In the genomic region with DNA sequence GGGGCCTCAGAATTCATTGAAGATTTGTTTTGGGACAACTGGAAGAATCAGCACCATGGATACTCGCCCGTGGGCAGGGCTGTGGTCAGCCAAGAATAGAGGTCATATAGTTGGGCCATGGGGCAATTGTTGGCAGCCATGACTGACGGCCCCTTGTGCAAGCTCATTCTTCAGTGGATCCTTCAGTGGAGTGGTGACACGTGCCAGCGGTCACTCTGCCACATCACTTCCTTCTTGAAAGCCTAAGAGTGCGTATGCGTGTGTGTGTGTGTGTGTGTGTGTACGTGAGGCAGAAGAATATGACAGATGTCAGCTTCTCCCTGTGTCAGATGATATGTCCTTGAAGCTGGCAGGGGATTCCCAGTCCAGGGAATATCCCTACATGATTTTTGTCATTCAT, we compare ENCODE assay signal across 19 cellular contexts. TPM values are rescaled to one million over a fixed set of nuclear protein-coding genes. Genes with fewer than 3 reads are reported as not detected.
DNase-seq lines count a peak whose midpoint lies in the region; ATAC-seq and TF ChIP-seq lines count a peak whose summit lies in the region.
"Had no signal": no experiment of that assay in that cellular context is flagged by ENCODE, and none has a peak within 500 bp of the region (broad histone marks: within the 10 kb centered on the region; RNA-seq: fewer than 3 reads in every experiment).

No MANE protein-coding gene starts in this region.

- H3K27me3 ChIP-seq in lower lobe of right lung (ENCODE audit: low read depth) (no peaks in the 10 kb centered on the region), MG63 (no peaks in the 10 kb centered on the region)
- H3K27me3 ChIP-seq: adrenal gland had no signal

- ATAC-seq in lower lobe of right lung: peak; percentile 55 to 75
- ATAC-seq in stimulated activated memory B cell treated with anti-CD40 and anti-IgM and Interleukin-4, amounts not matched to agents 10 μg/mL and 1 μg/mL and 100 μg/mL, for 72 hours: no peak
- no peak for ATAC-seq in activated CD8-positive, alpha-beta T cell treated with anti-CD3 and anti-CD28 coated beads for 36 hours
- no peak for ATAC-seq in HG03108 (IDR thresholded peaks at IDR 0.05; ENCODE audit: unreplicated experiment)
- ATAC-seq: activated CD4-positive, alpha-beta T cell treated with anti-CD3 and anti-CD28 coated beads for 36 hours; HepG2 had no signal

- H3K36me3 Mint-ChIP-seq in stimulated activated memory B cell treated with anti-CD40 and anti-IgM and Interleukin-4, amounts not matched to agents 10 μg/mL and 1 μg/mL and 100 μg/mL, for 72 hours: peaks cover 71% of the 10 kb centered on the region
- H3K36me3 Mint-ChIP-seq in activated CD8-positive, alpha-beta T cell treated with anti-CD3 and anti-CD28 coated beads for 36 hours (ENCODE audit: low read depth): peaks cover 15% of the 10 kb centered on the region

- H3K9me3 Mint-ChIP-seq in stimulated activated memory B cell treated with anti-CD40 and anti-IgM and Interleukin-4, amounts not matched to agents 10 μg/mL and 1 μg/mL and 100 μg/mL, for 72 hours: no peaks in the 10 kb centered on the region
- no peaks in the 10 kb centered on the region for H3K9me3 Mint-ChIP-seq in activated CD8-positive, alpha-beta T cell treated with anti-CD3 and anti-CD28 coated beads for 36 hours
- H3K9me3 Mint-ChIP-seq: CD4-positive, alpha-beta memory T cell had no signal

- no peak overlapping the region for H3K4me3 Mint-ChIP-seq in stimulated activated memory B cell treated with anti-CD40 and anti-IgM and Interleukin-4, amounts not matched to agents 10 μg/mL and 1 μg/mL and 100 μg/mL, for 72 hours
- no peak overlapping the region for H3K4me3 Mint-ChIP-seq in activated CD8-positive, alpha-beta T cell treated with anti-CD3 and anti-CD28 coated beads for 36 hours
- H3K4me3 Mint-ChIP-seq: activated CD4-positive, alpha-beta T cell treated with anti-CD3 and anti-CD28 coated beads for 36 hours had no signal

- no peak overlapping the region for H3K4me3 ChIP-seq in NB4 (ENCODE audit: low read depth, low read length)
- no peak overlapping the region for H3K4me3 ChIP-seq in lower lobe of right lung
- no peak overlapping the region for H3K4me3 ChIP-seq in MG63
- H3K4me3 ChIP-seq: adrenal gland had no signal

- H3K9me3 ChIP-seq in lower lobe of right lung (no peaks in the 10 kb centered on the region), MG63 (no peaks in the 10 kb centered on the region)
- H3K9me3 ChIP-seq: adrenal gland had no signal

- peak overlapping the region; percentile 99 for H3K27ac Mint-ChIP-seq in stimulated activated memory B cell treated with anti-CD40 and anti-IgM and Interleukin-4, amounts not matched to agents 10 μg/mL and 1 μg/mL and 100 μg/mL, for 72 hours
- H3K27ac Mint-ChIP-seq in activated CD8-positive, alpha-beta T cell treated with anti-CD3 and anti-CD28 coated beads for 36 hours: no peak overlapping the region
- H3K27ac Mint-ChIP-seq: activated CD4-positive, alpha-beta T cell treated with anti-CD3 and anti-CD28 coated beads for 36 hours had no signal

- intact Hi-C loops in lower lobe of right lung (cut with DNase I): no loop called here
- intact Hi-C loops in activated CD8-positive, alpha-beta T cell treated with anti-CD3 and anti-CD28 coated beads for 36 hours (cut with micrococcal nuclease): no loop called here

- H3K27me3 Mint-ChIP-seq in stimulated activated memory B cell treated with anti-CD40 and anti-IgM and Interleukin-4, amounts not matched to agents 10 μg/mL and 1 μg/mL and 100 μg/mL, for 72 hours: no peaks in the 10 kb centered on the region
- H3K27me3 Mint-ChIP-seq in activated CD8-positive, alpha-beta T cell treated with anti-CD3 and anti-CD28 coated beads for 36 hours: no peaks in the 10 kb centered on the region
- H3K27me3 Mint-ChIP-seq: activated CD4-positive, alpha-beta T cell treated with anti-CD3 and anti-CD28 coated beads for 36 hours; CD4-positive, alpha-beta memory T cell had no signal

- TF ChIP-seq CTCF in NB4 (IDR thresholded peaks at IDR 0.05; ENCODE audit: low read depth, low read length) (no peak), lower lobe of right lung (IDR thresholded peaks at IDR 0.05) (no peak)
- no peak for TF ChIP-seq CTCF in activated CD8-positive, alpha-beta T cell treated with anti-CD3 and anti-CD28 coated beads for 36 hours (IDR thresholded peaks at IDR 0.05)

- DNase-seq in NB4 (ENCODE audit: low read depth): peak; percentile 35
- peak; percentile 29 for DNase-seq in UCSD-AML1 (lab: John Stamatoyannopoulos, UW; ENCODE audit: unreplicated experiment)
- peak; percentile 89 for DNase-seq in lower lobe of right lung
- no peak for DNase-seq in MG63
- DNase-seq in activated CD8-positive, alpha-beta T cell treated with anti-CD3 and anti-CD28 coated beads for 36 hours: no peak
- no peak for DNase-seq in NCI-H748 (lab: John Stamatoyannopoulos, UW; ENCODE audit: unreplicated experiment)
- DNase-seq: activated CD4-positive, alpha-beta T cell treated with anti-CD3 and anti-CD28 coated beads for 36 hours; activated T-cell treated with anti-CD3 and anti-CD28 coated beads, Interleukin-2, amount 50 U/mL, for 48 hours; CD4-positive, alpha-beta memory T cell; NCI-H1436 treated with DMSO at 0.1 percent for 48 hours; NCI-H748 treated with DMSO at 0.1 percent for 48 hours; retina; stimulated activated CD4-positive, alpha-beta T cell treated with anti-CD3 and anti-CD28 coated beads, Interleukin-2, amount 100 ng/mL, for 24 hours had no signal

- CTCF ChIA-PET in activated CD8-positive, alpha-beta T cell treated with anti-CD3 and anti-CD28 coated beads for 36 hours (lab: Charles Lee): interaction anchor here (0.7 kb wide), 1 partner anchor 28 kb away, joined by 3 read pairs; no protein-coding TSS in a partner anchor

- H3K36me3 ChIP-seq in lower lobe of right lung (peaks cover 20% of the 10 kb centered on the region), MG63 (peaks cover 11% of the 10 kb centered on the region)

- H3K4me1 Mint-ChIP-seq in stimulated activated memory B cell treated with anti-CD40 and anti-IgM and Interleukin-4, amounts not matched to agents 10 μg/mL and 1 μg/mL and 100 μg/mL, for 72 hours: peaks cover 76% of the 10 kb centered on the region
- peaks cover 24% of the 10 kb centered on the region for H3K4me1 Mint-ChIP-seq in activated CD8-positive, alpha-beta T cell treated with anti-CD3 and anti-CD28 coated beads for 36 hours (ENCODE audit: low read depth)

- peak overlapping the region; percentile 18 for H3K27ac ChIP-seq in lower lobe of right lung
- H3K27ac ChIP-seq: epithelial cell of prostate, RWPE1 had no signal

- POLR2A ChIA-PET in activated CD8-positive, alpha-beta T cell treated with anti-CD3 and anti-CD28 coated beads for 36 hours (lab: Charles Lee): no interaction called here

- H3K4me1 ChIP-seq in lower lobe of right lung: peaks cover 50% of the 10 kb centered on the region

- TF ChIP-seq POLR2A in NB4 (IDR thresholded peaks at IDR 0.05; ENCODE audit: extremely low read depth, insufficient read length): no peak

RNA-seq across cellular contexts. Expression of a gene that starts 1.8 kb away (rescaled TPM):
- total RNA-seq in lower lobe of right lung: 18.0 TPM
- total RNA-seq in MG63 (2014; rRNA removed; shearing (Covaris generic); ENCODE audit: low replicate concordance): 1.0 TPM in 1 of 2 replicates, not detected in the other
- total RNA-seq in activated CD8-positive, alpha-beta T cell treated with anti-CD3 and anti-CD28 coated beads for 36 hours: 1 to 10 TPM; 7.8 to 8.2 TPM

Comparison
In these comparisons a context has a peak if more than half of its experiments do, and no peak if none do; other contexts are left out.
1. DNase-seq: peak in NB4 (single experiment), UCSD-AML1 (single experiment) and lower lobe of right lung (single experiment); none in MG63 (single experiment), activated CD8-positive, alpha-beta T cell treated with anti-CD3 and anti-CD28 coated beads for 36 hours (single experiment) and NCI-H748 (single experiment).
2. ATAC-seq: peak in lower lobe of right lung (2 of 2); none in stimulated activated memory B cell treated with anti-CD40 and anti-IgM and Interleukin-4, amounts not matched to agents 10 μg/mL and 1 μg/mL and 100 μg/mL, for 72 hours (single experiment), activated CD8-positive, alpha-beta T cell treated with anti-CD3 and anti-CD28 coated beads for 36 hours (single experiment) and HG03108 (single experiment).